Comparison of ENCODE assay signal across 1 cellular context in genomic region chr22:46744581-46744980, GRCh38.
TF ChIP-seq lines count a peak whose summit lies in the region.

No MANE protein-coding gene starts in this region.

TF ChIP-seq in HepG2, 621 proteins besides CTCF, POLR2A, EP300 and RAD21 (continued from another document and continues in another):
- TF ChIP-seq, protein P1, sequence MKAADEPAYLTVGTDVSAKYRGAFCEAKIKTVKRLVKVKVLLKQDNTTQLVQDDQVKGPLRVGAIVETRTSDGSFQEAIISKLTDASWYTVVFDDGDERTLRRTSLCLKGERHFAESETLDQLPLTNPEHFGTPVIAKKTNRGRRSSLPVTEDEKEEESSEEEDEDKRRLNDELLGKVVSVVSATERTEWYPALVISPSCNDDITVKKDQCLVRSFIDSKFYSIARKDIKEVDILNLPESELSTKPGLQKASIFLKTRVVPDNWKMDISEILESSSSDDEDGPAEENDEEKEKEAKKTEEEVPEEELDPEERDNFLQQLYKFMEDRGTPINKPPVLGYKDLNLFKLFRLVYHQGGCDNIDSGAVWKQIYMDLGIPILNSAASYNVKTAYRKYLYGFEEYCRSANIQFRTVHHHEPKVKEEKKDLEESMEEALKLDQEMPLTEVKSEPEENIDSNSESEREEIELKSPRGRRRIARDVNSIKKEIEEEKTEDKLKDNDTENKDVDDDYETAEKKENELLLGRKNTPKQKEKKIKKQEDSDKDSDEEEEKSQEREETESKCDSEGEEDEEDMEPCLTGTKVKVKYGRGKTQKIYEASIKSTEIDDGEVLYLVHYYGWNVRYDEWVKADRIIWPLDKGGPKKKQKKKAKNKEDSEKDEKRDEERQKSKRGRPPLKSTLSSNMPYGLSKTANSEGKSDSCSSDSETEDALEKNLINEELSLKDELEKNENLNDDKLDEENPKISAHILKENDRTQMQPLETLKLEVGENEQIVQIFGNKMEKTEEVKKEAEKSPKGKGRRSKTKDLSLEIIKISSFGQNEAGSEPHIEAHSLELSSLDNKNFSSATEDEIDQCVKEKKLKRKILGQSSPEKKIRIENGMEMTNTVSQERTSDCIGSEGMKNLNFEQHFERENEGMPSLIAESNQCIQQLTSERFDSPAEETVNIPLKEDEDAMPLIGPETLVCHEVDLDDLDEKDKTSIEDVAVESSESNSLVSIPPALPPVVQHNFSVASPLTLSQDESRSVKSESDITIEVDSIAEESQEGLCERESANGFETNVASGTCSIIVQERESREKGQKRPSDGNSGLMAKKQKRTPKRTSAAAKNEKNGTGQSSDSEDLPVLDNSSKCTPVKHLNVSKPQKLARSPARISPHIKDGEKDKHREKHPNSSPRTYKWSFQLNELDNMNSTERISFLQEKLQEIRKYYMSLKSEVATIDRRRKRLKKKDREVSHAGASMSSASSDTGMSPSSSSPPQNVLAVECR (CRISPR knock-in tag; IDR thresholded peaks at IDR 0.05; ENCODE audit: borderline replicate concordance) = no peak; the same call in 1 of the 2 replicates
- TF ChIP-seq ZNF780A (CRISPR knock-in tag; IDR thresholded peaks at IDR 0.05) (no peak), MTA1 (CRISPR knock-in tag; IDR thresholded peaks at IDR 0.05; ENCODE audit: borderline replicate concordance) (peak; percentile 67; the same call in 1 of the 2 replicates), REST (IDR thresholded peaks at IDR 0.05; ENCODE audit: borderline replicate concordance in 1 of 2, low read depth in 1 of 2, low read length in 2 of 2) (0 out of 4 replicates have a peak, but pooled peaks of 1 of the 2 experiments have one; percentile 24), MEF2D (CRISPR knock-in tag; IDR thresholded peaks at IDR 0.05) (peak; percentile 40; the same call in 1 of the 2 replicates), FOSL2 (CRISPR knock-in tag; IDR thresholded peaks at IDR 0.05) (peak; percentile 60), TARDBP (CRISPR knock-in tag; IDR thresholded peaks at IDR 0.05) (peak; percentile 35; the same call in 1 of the 2 replicates), SPEN (CRISPR knock-in tag; IDR thresholded peaks at IDR 0.05; ENCODE audit: low read depth) (peak; percentile 80), SP5 (CRISPR knock-in tag; IDR thresholded peaks at IDR 0.05; ENCODE audit: borderline replicate concordance, low read depth) (0 out of 2 replicates have a peak, but pooled peaks have one; percentile 20), ZNF546 (CRISPR knock-in tag; conservative IDR thresholded peaks at IDR 0.05) (0 out of 2 replicates have a peak, but pooled peaks have one; percentile 35), ZFY (CRISPR knock-in tag; IDR thresholded peaks at IDR 0.05) (peak; percentile 53; the same call in 1 of the 2 replicates), ZNF746 (CRISPR knock-in tag; IDR thresholded peaks at IDR 0.05) (peak; percentile 29; the same call in 1 of the 2 replicates), FOXA3 (CRISPR knock-in tag; IDR thresholded peaks at IDR 0.05) (peak; percentile 26; the same call in 1 of the 2 replicates), ZSCAN21 (CRISPR knock-in tag; IDR thresholded peaks at IDR 0.05; ENCODE audit: borderline replicate concordance) (peak; percentile 83), CCAR2 (optimal IDR thresholded peaks at IDR 0.05; ENCODE audit: low read depth, low read length) (no peak), FOXA1 (IDR thresholded peaks at IDR 0.05) (no peak), FOXA1 (CRISPR knock-in tag; IDR thresholded peaks at IDR 0.05) (0 out of 2 replicates have a peak, but pooled peaks have one; percentile 7), BORCS8-MEF2B (CRISPR knock-in tag; IDR thresholded peaks at IDR 0.05) (peak; percentile 39; the same call in 1 of the 2 replicates), STAG1 (CRISPR knock-in tag; IDR thresholded peaks at IDR 0.05) (0 out of 2 replicates have a peak, but pooled peaks have one; percentile 4), JUN (CRISPR knock-in tag; IDR thresholded peaks at IDR 0.05) (peak; percentile 54; the same call in 1 of the 2 replicates), ETV5 (CRISPR knock-in tag; IDR thresholded peaks at IDR 0.05; ENCODE audit: borderline replicate concordance) (peak; percentile 21; the same call in 1 of the 2 replicates), EED (CRISPR knock-in tag; IDR thresholded peaks at IDR 0.05) (no peak), TFAP4 (IDR thresholded peaks at IDR 0.05; ENCODE audit: borderline replicate concordance, low read depth) (peak; percentile 47; the same call in 1 of the 2 replicates), POGZ (CRISPR knock-in tag; IDR thresholded peaks at IDR 0.05) (peak; percentile 45; the same call in 1 of the 2 replicates), RARA (CRISPR knock-in tag; IDR thresholded peaks at IDR 0.05) (peak; percentile 67), ZFX (CRISPR knock-in tag; IDR thresholded peaks at IDR 0.05; ENCODE audit: low read depth) (peak; percentile 69), NR2F6 (IDR thresholded peaks at IDR 0.05) (0 out of 2 replicates have a peak, but pooled peaks have one; percentile 48), NR2F6 (CRISPR knock-in tag; IDR thresholded peaks at IDR 0.05) (peak; percentile 83), RXRA (CRISPR knock-in tag; IDR thresholded peaks at IDR 0.05) (peak; percentile 60; the same call in 1 of the 2 replicates), ZNF292 (CRISPR knock-in tag; IDR thresholded peaks at IDR 0.05; ENCODE audit: borderline replicate concordance, low read depth) (peak; percentile 79; the same call in 1 of the 2 replicates), ARNTL (CRISPR knock-in tag; IDR thresholded peaks at IDR 0.05) (0 out of 2 replicates have a peak, but pooled peaks have one; percentile 28), MIER3 (CRISPR knock-in tag; IDR thresholded peaks at IDR 0.05; ENCODE audit: borderline replicate concordance) (peak; percentile 31; the same call in 1 of the 2 replicates), ZNF775 (CRISPR knock-in tag; IDR thresholded peaks at IDR 0.05; ENCODE audit: borderline replicate concordance) (no peak), CBX5 (CRISPR knock-in tag; IDR thresholded peaks at IDR 0.05; ENCODE audit: borderline replicate concordance) (peak; percentile 52; the same call in 1 of the 2 replicates), ZFP37 (CRISPR knock-in tag; IDR thresholded peaks at IDR 0.05; ENCODE audit: borderline replicate concordance) (no peak), HNF4G (IDR thresholded peaks at IDR 0.05; ENCODE audit: borderline replicate concordance, low read depth, low read length) (peak; percentile 91), HNF4G (CRISPR knock-in tag; IDR thresholded peaks at IDR 0.05; ENCODE audit: borderline replicate concordance, low read depth) (peak; percentile 96), SOX6 (IDR thresholded peaks at IDR 0.05) (no peak), SOX6 (CRISPR knock-in tag; IDR thresholded peaks at IDR 0.05) (peak; percentile 48), ZFAT (CRISPR knock-in tag; conservative IDR thresholded peaks at IDR 0.05) (no peak), ZNF350 (CRISPR knock-in tag; IDR thresholded peaks at IDR 0.05; ENCODE audit: borderline replicate concordance, low read depth) (peak; percentile 59; the same call in 1 of the 2 replicates), SKI (IDR thresholded peaks at IDR 0.05; ENCODE audit: partially characterized antibody) (peak; percentile 41), NFAT5 (CRISPR knock-in tag; IDR thresholded peaks at IDR 0.05) (no peak), NR2F1 (CRISPR knock-in tag; IDR thresholded peaks at IDR 0.05) (peak in 1 of 2 experiments; percentile 46; a peak in 1 of 4 replicates), SAP130 (CRISPR knock-in tag; IDR thresholded peaks at IDR 0.05; ENCODE audit: low read depth) (peak; percentile 80)
- TF ChIP-seq, protein P2, sequence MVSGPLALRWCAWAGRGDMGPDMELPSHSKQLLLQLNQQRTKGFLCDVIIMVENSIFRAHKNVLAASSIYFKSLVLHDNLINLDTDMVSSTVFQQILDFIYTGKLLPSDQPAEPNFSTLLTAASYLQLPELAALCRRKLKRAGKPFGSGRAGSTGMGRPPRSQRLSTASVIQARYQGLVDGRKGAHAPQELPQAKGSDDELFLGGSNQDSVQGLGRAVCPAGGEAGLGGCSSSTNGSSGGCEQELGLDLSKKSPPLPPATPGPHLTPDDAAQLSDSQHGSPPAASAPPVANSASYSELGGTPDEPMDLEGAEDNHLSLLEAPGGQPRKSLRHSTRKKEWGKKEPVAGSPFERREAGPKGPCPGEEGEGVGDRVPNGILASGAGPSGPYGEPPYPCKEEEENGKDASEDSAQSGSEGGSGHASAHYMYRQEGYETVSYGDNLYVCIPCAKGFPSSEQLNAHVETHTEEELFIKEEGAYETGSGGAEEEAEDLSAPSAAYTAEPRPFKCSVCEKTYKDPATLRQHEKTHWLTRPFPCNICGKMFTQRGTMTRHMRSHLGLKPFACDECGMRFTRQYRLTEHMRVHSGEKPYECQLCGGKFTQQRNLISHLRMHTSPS (CRISPR knock-in tag; IDR thresholded peaks at IDR 0.05; ENCODE audit: low read depth) = peak; percentile 79; the same call in 1 of the 2 replicates
- TF ChIP-seq, protein P3, sequence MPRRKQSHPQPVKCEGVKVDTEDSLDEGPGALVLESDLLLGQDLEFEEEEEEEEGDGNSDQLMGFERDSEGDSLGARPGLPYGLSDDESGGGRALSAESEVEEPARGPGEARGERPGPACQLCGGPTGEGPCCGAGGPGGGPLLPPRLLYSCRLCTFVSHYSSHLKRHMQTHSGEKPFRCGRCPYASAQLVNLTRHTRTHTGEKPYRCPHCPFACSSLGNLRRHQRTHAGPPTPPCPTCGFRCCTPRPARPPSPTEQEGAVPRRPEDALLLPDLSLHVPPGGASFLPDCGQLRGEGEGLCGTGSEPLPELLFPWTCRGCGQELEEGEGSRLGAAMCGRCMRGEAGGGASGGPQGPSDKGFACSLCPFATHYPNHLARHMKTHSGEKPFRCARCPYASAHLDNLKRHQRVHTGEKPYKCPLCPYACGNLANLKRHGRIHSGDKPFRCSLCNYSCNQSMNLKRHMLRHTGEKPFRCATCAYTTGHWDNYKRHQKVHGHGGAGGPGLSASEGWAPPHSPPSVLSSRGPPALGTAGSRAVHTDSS (CRISPR knock-in tag; conservative IDR thresholded peaks at IDR 0.05) = 0 out of 2 replicates have a peak, but pooled peaks have one; percentile 34
- TF ChIP-seq, protein P4, sequence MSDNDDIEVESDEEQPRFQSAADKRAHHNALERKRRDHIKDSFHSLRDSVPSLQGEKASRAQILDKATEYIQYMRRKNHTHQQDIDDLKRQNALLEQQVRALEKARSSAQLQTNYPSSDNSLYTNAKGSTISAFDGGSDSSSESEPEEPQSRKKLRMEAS (IDR thresholded peaks at IDR 0.05) = peak; percentile 68
